Comparison of ENCODE assay signal across 17 cellular contexts in the genomic region with DNA sequence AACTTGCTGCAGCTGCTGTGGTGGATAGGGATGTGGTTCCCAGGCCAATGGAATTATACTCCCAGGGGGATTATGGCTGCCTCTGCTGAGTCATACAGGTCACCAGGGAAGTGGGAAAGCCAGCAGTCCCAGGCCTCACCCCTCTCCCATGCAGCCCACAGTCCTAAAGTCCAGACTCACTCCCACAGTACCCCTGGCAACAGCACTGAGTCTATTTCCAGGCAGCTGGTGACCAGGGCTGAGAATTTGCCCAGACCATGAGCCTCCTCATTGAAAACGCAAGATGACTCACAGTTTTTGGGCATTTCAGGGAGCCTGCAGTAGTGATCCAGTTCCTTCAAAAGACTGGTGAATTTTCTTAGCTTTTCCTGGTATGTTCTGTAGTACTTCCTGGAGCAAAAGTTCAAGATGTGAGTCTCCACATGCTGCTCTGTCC.
A peak's percentile ranks its signal among the peaks of the same experiment; 100 is the strongest.
DNase-seq lines count a peak whose midpoint lies in the region; ATAC-seq and TF ChIP-seq lines count a peak whose summit lies in the region.
"Had no signal": no experiment of that assay in that cellular context is flagged by ENCODE, and none has a peak within 500 bp of the region (broad histone marks: within the 10 kb centered on the region; RNA-seq: fewer than 3 reads in every experiment).

No MANE protein-coding gene starts in this region.

- H3K4me3 ChIP-seq in fibroblast of mammary gland (ENCODE audit: control insufficient read depth, low read depth, low read length), result no peak overlapping the region
- H3K4me3 ChIP-seq in skeletal muscle cell (ENCODE audit: low read depth, low read length), result no peak overlapping the region
- H3K4me3 ChIP-seq: cardiac muscle cell, heart left ventricle, psoas muscle, transverse colon had no signal

- TF ChIP-seq CTCF in fibroblast of mammary gland (conservative IDR thresholded peaks at IDR 0.05; ENCODE audit: control insufficient read depth, insufficient read depth, low read depth, low read length), result no peak

- peak; percentile 64 for DNase-seq in GM04504 (ENCODE audit: low read depth)
- peak; percentile 91 for DNase-seq in RPMI7951 (ENCODE audit: low read depth)
- DNase-seq in fibroblast of mammary gland (ENCODE audit: low read depth), result peak; percentile 63
- peak; percentile 41 for DNase-seq in skeletal muscle cell (ENCODE audit: low read depth)
- DNase-seq in NCI-H446 treated with DMSO at 0.1 percent for 48 hours (lab: John Stamatoyannopoulos, UW), result no peak
- DNase-seq: activated B cell treated with CpG ODN at 0.5 μM for 24 hours; activated naive CD4-positive, alpha-beta T cell; naive thymus-derived CD4-positive, alpha-beta T cell; NCI-H1417; psoas muscle; stimulated activated CD4-positive, alpha-beta T cell treated with anti-CD3 and anti-CD28 coated beads, Interleukin-2, amount 100 ng/mL, for 48 hours; transverse colon had no signal

- ATAC-seq in GM18519 (IDR thresholded peaks at IDR 0.05; ENCODE audit: low FRiP score, unreplicated experiment) (no peak), GM18867 (IDR thresholded peaks at IDR 0.05; ENCODE audit: unreplicated experiment) (no peak), HG02623 (IDR thresholded peaks at IDR 0.05; ENCODE audit: unreplicated experiment) (no peak)
- ATAC-seq: heart left ventricle; naive thymus-derived CD4-positive, alpha-beta T cell had no signal
